8 cellular contexts compared by ENCODE assay signal in the genomic region with DNA sequence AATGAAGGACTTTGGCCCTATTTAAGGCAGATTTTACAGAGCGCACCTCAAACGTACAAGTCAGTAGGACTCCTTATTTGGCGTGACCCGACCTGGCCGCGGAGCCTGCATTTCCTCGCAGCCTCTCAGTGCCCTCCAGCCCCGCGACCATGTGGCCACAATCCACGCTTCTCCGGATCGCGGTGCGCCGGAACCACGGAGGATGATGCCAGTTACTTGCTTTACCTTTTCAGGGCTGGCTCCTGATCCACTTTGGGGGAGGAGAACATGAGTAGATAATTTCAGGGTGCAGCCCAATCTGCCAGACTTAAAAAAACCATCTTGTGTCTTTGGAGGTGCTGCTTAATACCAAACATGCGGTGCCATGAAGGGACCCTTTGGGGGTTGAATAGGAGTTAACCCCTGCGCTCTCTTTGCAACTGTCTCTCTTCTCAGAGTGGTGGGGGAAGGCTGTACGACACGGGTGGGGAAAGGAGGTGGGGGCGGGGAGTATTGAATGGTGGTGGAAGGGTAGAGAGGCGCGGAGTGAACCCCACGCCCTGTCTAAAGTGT. TPM values are rescaled to one million over a fixed set of nuclear protein-coding genes. Genes with fewer than 3 reads are reported as not detected.
DNase-seq lines count a peak whose midpoint lies in the region; ATAC-seq and TF ChIP-seq lines count a peak whose summit lies in the region.

No MANE protein-coding gene starts in this region.

- peaks cover 0 to 8% of the 10 kb centered on the region in 2 experiments; a peak in 3 of 4 replicates for H3K4me1 ChIP-seq in HCT116 (ENCODE audit: control insufficient read depth in 1 of 2, insufficient read depth in 2 of 2, low read length in 2 of 2)
- H3K4me1 ChIP-seq in ovary (ENCODE audit: insufficient read depth): peaks cover 14% of the 10 kb centered on the region

- H3K9me2 ChIP-seq in HCT116 (ENCODE audit: insufficient read depth): no peaks in the 10 kb centered on the region

- WGBS in ovary, 3 donors: 15 to 18% (median 17%) methylated on average over 24 of the region's 24 CpGs

- no peak overlapping the region for H3K4me2 ChIP-seq in HCT116 (ENCODE audit: low read length)

- no peaks in the 10 kb centered on the region for H3K36me3 ChIP-seq in HCT116 (ENCODE audit: control insufficient read depth in 1 of 2, insufficient read depth in 2 of 2, low read length in 2 of 2)
- no peaks in the 10 kb centered on the region for H3K36me3 ChIP-seq in ovary

- CTCF ChIA-PET in HCT116 (lab: Charles Lee): no interaction called here
- CTCF ChIA-PET in activated CD4-positive, alpha-beta memory T cell treated with anti-CD3 and anti-CD28 coated beads for 36 hours (lab: Charles Lee): interaction anchor here (0.8 to 2.0 kb wide), 5 partner anchors 13 to 248 kb away, joined by 3 to 21 read pairs (median 3); a partner anchor contains a TSS

- peaks cover 24% of the 10 kb centered on the region for H3K4me1 Mint-ChIP-seq in activated CD4-positive, alpha-beta memory T cell treated with anti-CD3 and anti-CD28 coated beads for 36 hours (ENCODE audit: low read depth)

- H2AFZ ChIP-seq in HCT116 (ENCODE audit: low read depth, low read length, poor library complexity, severe bottlenecking): no peak overlapping the region

- no peaks in the 10 kb centered on the region for H3K9me3 ChIP-seq in HCT116 (ENCODE audit: control insufficient read depth in 1 of 2, insufficient read depth in 1 of 2, low read depth in 1 of 2, low read length in 2 of 2)
- no peaks in the 10 kb centered on the region for H3K9me3 ChIP-seq in ovary

- no peaks in the 10 kb centered on the region for H3K36me3 Mint-ChIP-seq in activated CD4-positive, alpha-beta memory T cell treated with anti-CD3 and anti-CD28 coated beads for 36 hours

- intact Hi-C loops in HCT116 (cut with micrococcal nuclease) (no loop called here), ovary (cut with DNase I) (no loop called here)
- intact Hi-C loops in activated CD4-positive, alpha-beta memory T cell treated with anti-CD3 and anti-CD28 coated beads for 36 hours (cut with micrococcal nuclease): no loop called here

- TF ChIP-seq RAD21 in HCT116 (IDR thresholded peaks at IDR 0.05; ENCODE audit: low read depth): no peak

- no peak for TF ChIP-seq CTCF in HCT116 (IDR thresholded peaks at IDR 0.05 in 2 of 3, conservative IDR thresholded peaks at IDR 0.05 in 1 of 3; ENCODE audit: borderline replicate concordance in 1 of 3, insufficient read depth in 1 of 3, low read depth in 2 of 3, low read length in 2 of 3)
- TF ChIP-seq CTCF in fibroblast of mammary gland (conservative IDR thresholded peaks at IDR 0.05; ENCODE audit: control insufficient read depth, insufficient read depth, low read depth, low read length): no peak
- TF ChIP-seq CTCF in ovary (IDR thresholded peaks at IDR 0.05): no peak

- H3K27me3 Mint-ChIP-seq in activated CD4-positive, alpha-beta memory T cell treated with anti-CD3 and anti-CD28 coated beads for 36 hours: peaks cover 6% of the 10 kb centered on the region

- H3K4me3 Mint-ChIP-seq in activated CD4-positive, alpha-beta memory T cell treated with anti-CD3 and anti-CD28 coated beads for 36 hours: peak overlapping the region; percentile 81

- DNase-seq in HCT116 (ENCODE audit: low read depth, low spot score) (no peak), fibroblast of mammary gland (ENCODE audit: low read depth) (no peak), ovary (peak in 4 of 5 donors; percentile 25 to 54 (median 36)), SW480 (ENCODE audit: low spot score) (no peak), NCI-H524 (lab: John Stamatoyannopoulos, UW) (no peak), GOT3 (lab: John Stamatoyannopoulos, UW) (no peak)
- DNase-seq in activated CD4-positive, alpha-beta memory T cell treated with anti-CD3 and anti-CD28 coated beads for 36 hours: peak; percentile 39

- no peaks in the 10 kb centered on the region for H3K27me3 ChIP-seq in HCT116 (ENCODE audit: insufficient read depth, low read length)
- H3K27me3 ChIP-seq in ovary: no peaks in the 10 kb centered on the region

- RAD21 ChIA-PET in HCT116 (lab: Charles Lee; ENCODE audit: low non-redundant PET in 1 of 2, low total read pairs in 2 of 2, uncharacterized antibody in 2 of 2, unreplicated experiment in 2 of 2): no interaction called here

- no peak for TF ChIP-seq EP300 in ovary (IDR thresholded peaks at IDR 0.05)

- H3K79me2 ChIP-seq in HCT116 (ENCODE audit: insufficient read depth, low read length): no peaks in the 10 kb centered on the region

- H3K27ac Mint-ChIP-seq in activated CD4-positive, alpha-beta memory T cell treated with anti-CD3 and anti-CD28 coated beads for 36 hours: peak overlapping the region; percentile 69

- no peak overlapping the region for H3K27ac ChIP-seq in HCT116 (ENCODE audit: low read depth, low read length)
- no peak overlapping the region for H3K27ac ChIP-seq in ovary

- H4K20me1 ChIP-seq in HCT116 (ENCODE audit: insufficient read depth): no peaks in the 10 kb centered on the region

- TSS peak; percentile 72 for BruUV-seq in HCT116 (replicated peaks; lab: Mats Ljungman, UMichigan)

- no peak overlapping the region for H3K9ac ChIP-seq in HCT116 (ENCODE audit: low read length)

- H3K4me3 ChIP-seq in HCT116 (replicated peaks in 1 of 2; ENCODE audit: low read depth in 1 of 2, low read length in 2 of 2): no peak overlapping the region
- peak overlapping the region; percentile 44 for H3K4me3 ChIP-seq in fibroblast of mammary gland (ENCODE audit: control insufficient read depth, low read depth, low read length)
- peak overlapping the region; percentile 62 for H3K4me3 ChIP-seq in ovary

- H3K9me3 Mint-ChIP-seq in activated CD4-positive, alpha-beta memory T cell treated with anti-CD3 and anti-CD28 coated beads for 36 hours: no peaks in the 10 kb centered on the region

- TF ChIP-seq POLR2A in HCT116 (IDR thresholded peaks at IDR 0.05; ENCODE audit: borderline replicate concordance, extremely low read depth, insufficient read depth, insufficient read length) (no peak), ovary (IDR thresholded peaks at IDR 0.05) (no peak)

- no peak for ATAC-seq in HCT116
- ATAC-seq in HG02642 (IDR thresholded peaks at IDR 0.05; ENCODE audit: poor library complexity, unreplicated experiment): no peak

- POLR2A ChIA-PET in HCT116 (lab: Charles Lee): no interaction called here
- POLR2A ChIA-PET in activated CD4-positive, alpha-beta memory T cell treated with anti-CD3 and anti-CD28 coated beads for 36 hours (lab: Charles Lee): interaction anchor here (0.7 to 3.1 kb wide), 6 partner anchors 8 to 107 kb away, joined by 3 to 29 read pairs (median 6); a partner anchor contains a TSS

TF ChIP-seq in HCT116, 20 proteins besides CTCF, POLR2A, EP300 and RAD21:
- TF ChIP-seq, protein P1, sequence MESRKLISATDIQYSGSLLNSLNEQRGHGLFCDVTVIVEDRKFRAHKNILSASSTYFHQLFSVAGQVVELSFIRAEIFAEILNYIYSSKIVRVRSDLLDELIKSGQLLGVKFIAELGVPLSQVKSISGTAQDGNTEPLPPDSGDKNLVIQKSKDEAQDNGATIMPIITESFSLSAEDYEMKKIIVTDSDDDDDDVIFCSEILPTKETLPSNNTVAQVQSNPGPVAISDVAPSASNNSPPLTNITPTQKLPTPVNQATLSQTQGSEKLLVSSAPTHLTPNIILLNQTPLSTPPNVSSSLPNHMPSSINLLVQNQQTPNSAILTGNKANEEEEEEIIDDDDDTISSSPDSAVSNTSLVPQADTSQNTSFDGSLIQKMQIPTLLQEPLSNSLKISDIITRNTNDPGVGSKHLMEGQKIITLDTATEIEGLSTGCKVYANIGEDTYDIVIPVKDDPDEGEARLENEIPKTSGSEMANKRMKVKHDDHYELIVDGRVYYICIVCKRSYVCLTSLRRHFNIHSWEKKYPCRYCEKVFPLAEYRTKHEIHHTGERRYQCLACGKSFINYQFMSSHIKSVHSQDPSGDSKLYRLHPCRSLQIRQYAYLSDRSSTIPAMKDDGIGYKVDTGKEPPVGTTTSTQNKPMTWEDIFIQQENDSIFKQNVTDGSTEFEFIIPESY (IDR thresholded peaks at IDR 0.05; ENCODE audit: extremely low read depth, insufficient replicate concordance, low read length): no peak

RNA-seq across cellular contexts. Expression of a gene that starts 1.5 kb away (rescaled TPM):
- total RNA-seq in HCT116 (2021; ENCODE audit: unreplicated experiment) (1.7 TPM), ovary (1 to 10 TPM; 3.7 to 8.2 (median 4.5) TPM)
- polyA plus RNA-seq in HCT116 (2012): 0.95 and 1.0 TPM in 2 replicates
- 1 to 10 TPM; 2.1 TPM for total RNA-seq in activated CD4-positive, alpha-beta memory T cell treated with anti-CD3 and anti-CD28 coated beads for 36 hours
- polyA plus RNA-seq in ovary: 1 to 10 TPM; 1.7 to 3.0 TPM

RNA-seq across cellular contexts. Expression of a gene that starts 14.0 kb away (rescaled TPM):
- total RNA-seq in HCT116 (2021; ENCODE audit: unreplicated experiment): 10.7 TPM
- 4.3 and 4.7 TPM in 2 replicates for polyA plus RNA-seq in HCT116 (2012)
- total RNA-seq in activated CD4-positive, alpha-beta memory T cell treated with anti-CD3 and anti-CD28 coated beads for 36 hours: 1 to 10 TPM; 5.1 to 5.3 TPM
- total RNA-seq in ovary: 10 to 100 TPM in 1 of 7 donors, 1 to 10 TPM in 6; 4.2 to 16.8 (median 6.5) TPM
- polyA plus RNA-seq in ovary: 1 to 10 TPM; 3.2 to 8.5 TPM

RNA-seq across cellular contexts. Expression of a gene that starts 28.1 kb away (rescaled TPM):
- total RNA-seq in HCT116 (2021; ENCODE audit: unreplicated experiment) (36.8 TPM), ovary (10 to 100 TPM in 6 of 7 donors, 1 to 10 TPM in 1; 7.7 to 18.1 (median 13.5) TPM)
- 16.6 and 19.3 TPM in 2 replicates for polyA plus RNA-seq in HCT116 (2012)
- 10 to 100 TPM; 53.2 to 54.2 TPM for total RNA-seq in activated CD4-positive, alpha-beta memory T cell treated with anti-CD3 and anti-CD28 coated beads for 36 hours
- polyA plus RNA-seq in ovary: 10 to 100 TPM in 1 of 2 donors, 1 to 10 TPM in 1; 6.7 to 14.1 TPM

Comparison
In these comparisons a context has a peak if more than half of its experiments do, and no peak if none do; other contexts are left out.
1. DNase-seq: peak in activated CD4-positive, alpha-beta memory T cell treated with anti-CD3 and anti-CD28 coated beads for 36 hours (single experiment) and ovary (4 of 5); none in HCT116 (single experiment), fibroblast of mammary gland (single experiment), SW480 (single experiment), NCI-H524 (0 of 2) and GOT3 (single experiment).
2. H3K4me3 ChIP-seq: peak in fibroblast of mammary gland (single experiment) and ovary (single experiment); none in HCT116 (0 of 2).